Comparison of ENCODE assay signal across 8 cellular contexts in genomic region chr1:160291248-160292220, GRCh38. TPM values are rescaled to one million over a fixed set of nuclear protein-coding genes. Genes with fewer than 3 reads are reported as not detected.
DNase-seq lines count a peak whose midpoint lies in the region; ATAC-seq, FAIRE-seq and TF ChIP-seq lines count a peak whose summit lies in the region.

No MANE protein-coding gene starts in this region.

- TF ChIP-seq CTCF in activated B cell treated with CpG ODN at 0.5 μM for 24 hours (IDR thresholded peaks at IDR 0.05) (peak; percentile 70), bronchial epithelial cell (IDR thresholded peaks at IDR 0.05; ENCODE audit: insufficient read depth, low read length, severe bottlenecking) (peak; percentile 79), keratinocyte (optimal IDR thresholded peaks at IDR 0.05 in 1 of 3, IDR thresholded peaks at IDR 0.05 in 1 of 3, conservative IDR thresholded peaks at IDR 0.05 in 1 of 3; ENCODE audit: extremely low read depth in 1 of 3, insufficient read depth in 2 of 3, low read length in 3 of 3) (peak; percentile 77 to 90 (median 88))

- FAIRE-seq in bronchial epithelial cell (lab: Jason Lieb, UNC): peak; percentile 40
- FAIRE-seq in keratinocyte (lab: Jason Lieb, UNC): peak; percentile 77

- no peaks in the 10 kb centered on the region for H3K79me2 ChIP-seq in keratinocyte (ENCODE audit: control insufficient read depth, insufficient read depth, low read length)

- dilution Hi-C loops in keratinocyte (cut with MboI; ENCODE audit: extremely low pct_ligation_motif_present, low sequenced_read_pairs): no loop called here

- peaks cover 4% of the 10 kb centered on the region for H3K4me1 Mint-ChIP-seq in activated B cell treated with CpG ODN at 0.5 μM for 24 hours

- intact Hi-C loops in activated B cell treated with CpG ODN at 0.5 μM for 24 hours (cut with micrococcal nuclease): loop anchor here (1.0 to 5.0 kb wide), 5 partner anchors 29 to 190 kb away; partner anchors contain the start of gene DCAF8

- no peaks in the 10 kb centered on the region for H3K9me1 ChIP-seq in keratinocyte (ENCODE audit: control insufficient read depth, extremely low read depth, insufficient read depth, low read length)

- no peaks in the 10 kb centered on the region for H4K20me1 ChIP-seq in keratinocyte (ENCODE audit: control insufficient read depth, extremely low read depth, insufficient read depth, low read length)

- no peaks in the 10 kb centered on the region for H3K27me3 ChIP-seq in bronchial epithelial cell (ENCODE audit: control insufficient read depth, insufficient read depth, low read length)
- H3K27me3 ChIP-seq in keratinocyte (ENCODE audit: control insufficient read depth, extremely low read depth, insufficient read depth, low read length): no peaks in the 10 kb centered on the region

- H2AFZ ChIP-seq in keratinocyte (ENCODE audit: control insufficient read depth, low read length): no peak overlapping the region

- POLR2A ChIA-PET in activated B cell treated with CpG ODN at 0.5 μM for 24 hours (lab: Charles Lee): interaction anchor here (0.5 to 2.2 kb wide), 5 partner anchors 28 to 190 kb away, joined by 4 to 9 read pairs (median 7); partner anchors contain the start of gene CASQ1

- H3K36me3 Mint-ChIP-seq in activated B cell treated with CpG ODN at 0.5 μM for 24 hours (ENCODE audit: low read depth): peaks cover 81% of the 10 kb centered on the region

- CTCF ChIA-PET in activated B cell treated with CpG ODN at 0.5 μM for 24 hours (lab: Charles Lee): interaction anchor here (0.5 to 5.5 kb wide), 56 partner anchors 8 to 384 kb away, joined by 3 to 88 read pairs (median 5); partner anchors contain the start of genes CASQ1, DCAF8, IGSF8 and PEA15

- H3K27ac Mint-ChIP-seq in activated B cell treated with CpG ODN at 0.5 μM for 24 hours: no peak overlapping the region

- ATAC-seq in HG02973 (IDR thresholded peaks at IDR 0.05; ENCODE audit: unreplicated experiment) (peak; percentile 62), activated B cell treated with CpG ODN at 0.5 μM for 24 hours (ENCODE audit: low read depth) (peak; percentile 96), HG03460 (IDR thresholded peaks at IDR 0.05; ENCODE audit: unreplicated experiment) (no peak)

- no peaks in the 10 kb centered on the region for H3K27me3 Mint-ChIP-seq in activated B cell treated with CpG ODN at 0.5 μM for 24 hours

- H3K4me3 ChIP-seq in bronchial epithelial cell (ENCODE audit: low read depth, low read length): no peak overlapping the region
- H3K4me3 ChIP-seq in keratinocyte (ENCODE audit: control insufficient read depth in 2 of 3, extremely low read depth in 1 of 3, insufficient read depth in 2 of 3, low read depth in 1 of 3, low read length in 3 of 3): no peak overlapping the region

- H3K4me2 ChIP-seq in keratinocyte (ENCODE audit: control insufficient read depth, extremely low read depth, insufficient read depth, low read depth, low read length): no peak overlapping the region

- H3K9me3 Mint-ChIP-seq in activated B cell treated with CpG ODN at 0.5 μM for 24 hours: no peaks in the 10 kb centered on the region

- no peak overlapping the region for H3K4me3 Mint-ChIP-seq in activated B cell treated with CpG ODN at 0.5 μM for 24 hours

- H3K27ac ChIP-seq in keratinocyte (ENCODE audit: control insufficient read depth, insufficient read depth, low read length): no peak overlapping the region

- H3K9me3 ChIP-seq in keratinocyte (ENCODE audit: control insufficient read depth, low read depth, low read length): no peaks in the 10 kb centered on the region

- H3K4me1 ChIP-seq in keratinocyte (ENCODE audit: control insufficient read depth, extremely low read depth, insufficient read depth, low read length): no peaks in the 10 kb centered on the region

- H3K9ac ChIP-seq in keratinocyte (ENCODE audit: control insufficient read depth, extremely low read depth, insufficient read depth, low read length): no peak overlapping the region

- DNase-seq in GM03348 (ENCODE audit: low spot score): peak; percentile 63
- peak; percentile 74 for DNase-seq in NCI-H2227 (lab: John Stamatoyannopoulos, UW; ENCODE audit: unreplicated experiment)
- peak; percentile 23 for DNase-seq in activated B cell treated with CpG ODN at 0.5 μM for 24 hours
- DNase-seq in bronchial epithelial cell (ENCODE audit: low read depth): peak; percentile 70
- DNase-seq in keratinocyte (ENCODE audit: low read depth, low spot score): peak; percentile 64
- peak in 3 of 4 experiments; percentile 25 to 45 (median 26) for DNase-seq in stimulated activated CD4-positive, alpha-beta T cell treated with anti-CD3 and anti-CD28 coated beads, Interleukin-1b, Interleukin-23, amount 100 ng/mL, for 24 hours (ENCODE audit: low read depth in 4 of 4, low spot score in 1 of 4)

- H3K36me3 ChIP-seq in bronchial epithelial cell (ENCODE audit: control insufficient read depth, insufficient read depth, low read length) (peaks cover 30% of the 10 kb centered on the region), keratinocyte (ENCODE audit: control insufficient read depth in 2 of 2, extremely low read depth in 1 of 2, insufficient read depth in 2 of 2, low read length in 2 of 2) (peaks cover 47 to 57% of the 10 kb centered on the region in 2 experiments)

RNA-seq across cellular contexts. Expression of gene PEX19, which starts 6.6 kb away (rescaled TPM):
- total RNA-seq in activated B cell treated with CpG ODN at 0.5 μM for 24 hours: 43.7 and 50.3 TPM in 2 replicates
- 32.4 and 41.0 TPM in 2 replicates for total RNA-seq in bronchial epithelial cell
- polyA plus RNA-seq in keratinocyte: 40.6 to 48.7 TPM (median 44.3 TPM) in 3 replicates
- polyA plus RNA-seq in keratinocyte (2011; ENCODE audit: low read depth): 16.6 TPM
- 35.7 and 44.3 TPM in 2 replicates for polyA plus RNA-seq in keratinocyte (2011; cell fraction: cytosol; rRNA removed)
- polyA plus RNA-seq in keratinocyte (2011; cell fraction: nucleus; rRNA removed): 29.6 and 36.6 TPM in 2 replicates
- polyA plus RNA-seq in keratinocyte (2012; ENCODE audit: low replicate concordance): 22.7 and 29.3 TPM in 2 replicates
- 16.3 to 37.1 TPM (median 32.4 TPM) in 3 replicates for polyA minus RNA-seq in keratinocyte
- polyA minus RNA-seq in keratinocyte (2011; cell fraction: cytosol; rRNA and poly(A)+ RNA removed): 26.3 TPM
- polyA minus RNA-seq in keratinocyte (2011; cell fraction: nucleus; rRNA and poly(A)+ RNA removed): 13.9 and 26.4 TPM in 2 replicates

RNA-seq across cellular contexts. Expression of gene DCAF8, which starts 29.2 kb away (rescaled TPM):
- 155 and 172 TPM in 2 replicates for total RNA-seq in activated B cell treated with CpG ODN at 0.5 μM for 24 hours
- 57.4 and 76.0 TPM in 2 replicates for total RNA-seq in bronchial epithelial cell
- polyA plus RNA-seq in keratinocyte: 59.5 to 83.1 TPM (median 81.2 TPM) in 3 replicates
- polyA plus RNA-seq in keratinocyte (2011; ENCODE audit: low read depth): 84.1 TPM
- 30.7 and 30.8 TPM in 2 replicates for polyA plus RNA-seq in keratinocyte (2011; cell fraction: cytosol; rRNA removed)
- polyA plus RNA-seq in keratinocyte (2011; cell fraction: nucleus; rRNA removed): 297 and 298 TPM in 2 replicates
- polyA plus RNA-seq in keratinocyte (2012; ENCODE audit: low replicate concordance): 47.6 and 69.9 TPM in 2 replicates
- polyA minus RNA-seq in keratinocyte: 69.9 to 74.0 TPM (median 71.2 TPM) in 3 replicates
- polyA minus RNA-seq in keratinocyte (2011; cell fraction: cytosol; rRNA and poly(A)+ RNA removed): 31.5 TPM
- 62.9 and 119 TPM in 2 replicates for polyA minus RNA-seq in keratinocyte (2011; cell fraction: nucleus; rRNA and poly(A)+ RNA removed)

RNA-seq across cellular contexts. Expression of gene COPA, which starts 51.5 kb away (rescaled TPM):
- total RNA-seq in activated B cell treated with CpG ODN at 0.5 μM for 24 hours (161 and 174 TPM in 2 replicates), bronchial epithelial cell (134 and 136 TPM in 2 replicates)
- 157 to 169 TPM (median 164 TPM) in 3 replicates for polyA plus RNA-seq in keratinocyte
- 55.1 TPM for polyA plus RNA-seq in keratinocyte (2011; ENCODE audit: low read depth)
- polyA plus RNA-seq in keratinocyte (2011; cell fraction: cytosol; rRNA removed): 100 and 148 TPM in 2 replicates
- polyA plus RNA-seq in keratinocyte (2011; cell fraction: nucleus; rRNA removed): 181 and 183 TPM in 2 replicates
- polyA plus RNA-seq in keratinocyte (2012; ENCODE audit: low replicate concordance): 42.3 and 104 TPM in 2 replicates
- polyA minus RNA-seq in keratinocyte: 247 to 324 TPM (median 257 TPM) in 3 replicates
- 184 TPM for polyA minus RNA-seq in keratinocyte (2011; cell fraction: cytosol; rRNA and poly(A)+ RNA removed)
- 159 and 293 TPM in 2 replicates for polyA minus RNA-seq in keratinocyte (2011; cell fraction: nucleus; rRNA and poly(A)+ RNA removed)

RNA-seq across cellular contexts. Expression of gene NCSTN, which starts 51.6 kb away (rescaled TPM):
- 108 and 118 TPM in 2 replicates for total RNA-seq in activated B cell treated with CpG ODN at 0.5 μM for 24 hours
- total RNA-seq in bronchial epithelial cell: 27.9 and 36.7 TPM in 2 replicates
- 111 to 150 TPM (median 112 TPM) in 3 replicates for polyA plus RNA-seq in keratinocyte
- 30.8 TPM for polyA plus RNA-seq in keratinocyte (2011; ENCODE audit: low read depth)
- polyA plus RNA-seq in keratinocyte (2011; cell fraction: cytosol; rRNA removed): 51.6 and 73.4 TPM in 2 replicates
- polyA plus RNA-seq in keratinocyte (2011; cell fraction: nucleus; rRNA removed): 328 and 342 TPM in 2 replicates
- 60.6 and 67.8 TPM in 2 replicates for polyA plus RNA-seq in keratinocyte (2012; ENCODE audit: low replicate concordance)
- polyA minus RNA-seq in keratinocyte: 96.7 to 178 TPM (median 112 TPM) in 3 replicates
- 75.2 TPM for polyA minus RNA-seq in keratinocyte (2011; cell fraction: cytosol; rRNA and poly(A)+ RNA removed)
- polyA minus RNA-seq in keratinocyte (2011; cell fraction: nucleus; rRNA and poly(A)+ RNA removed): 197 and 243 TPM in 2 replicates

Comparison
In these comparisons a context has a peak if more than half of its experiments do, and no peak if none do; other contexts are left out.
1. DNase-seq: peak in every context shown above with its lines; median percentile 74 in NCI-H2227; 70 in bronchial epithelial cell; 64 in keratinocyte; 63 in GM03348; 26 in stimulated activated CD4-positive, alpha-beta T cell treated with anti-CD3 and anti-CD28 coated beads, Interleukin-1b, Interleukin-23, amount 100 ng/mL, for 24 hours; 23 in activated B cell treated with CpG ODN at 0.5 μM for 24 hours.